6 cellular contexts compared by ENCODE assay signal in genomic region chr2:21484643-21485042, GRCh38.
"Had no signal": no experiment of that assay in that cellular context is flagged by ENCODE, and none has a peak within 500 bp of the region (broad histone marks: within the 10 kb centered on the region; RNA-seq: fewer than 3 reads in every experiment).

No MANE protein-coding gene starts in this region.

- DNase-seq: IMR-90, KBM-7, KG1 had no signal

- ATAC-seq: HepG2, K562 had no signal

- H3K27ac ChIP-seq: HL-60 had no signal

- H3K4me3 ChIP-seq: K562 had no signal
